Comparison of ENCODE assay signal across 8 cellular contexts in the genomic region with DNA sequence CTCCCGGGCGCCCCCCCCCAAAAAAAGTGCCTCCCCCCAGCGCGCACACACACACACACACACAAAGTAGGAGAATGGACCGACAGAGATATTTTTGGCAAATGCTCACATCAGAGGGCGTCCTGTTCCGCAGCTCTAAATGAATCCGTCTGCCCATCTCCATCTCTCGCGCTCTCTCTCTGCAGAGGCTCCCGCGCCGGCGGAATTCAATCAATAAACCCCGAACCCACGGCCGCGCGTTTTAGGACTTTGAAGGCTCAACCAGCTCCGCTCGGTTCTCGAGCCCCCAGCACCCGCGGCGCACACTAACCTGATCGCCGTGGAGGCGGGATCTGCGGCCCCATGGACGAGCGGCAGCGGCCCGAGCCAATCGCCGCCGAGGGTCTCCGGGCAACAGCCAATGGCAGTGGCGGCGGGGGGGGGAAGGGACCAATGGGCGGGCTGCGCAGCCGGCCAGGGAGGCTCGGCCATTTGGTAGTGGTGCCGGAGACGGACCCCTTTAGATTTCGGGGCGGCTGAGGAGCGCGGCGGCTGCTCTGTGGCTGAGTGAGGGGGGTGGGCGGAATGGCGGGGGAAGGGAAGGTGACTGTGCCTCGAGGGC. TPM values are rescaled to one million over a fixed set of nuclear protein-coding genes. Genes with fewer than 3 reads are reported as not detected.
DNase-seq lines count a peak whose midpoint lies in the region; ATAC-seq and TF ChIP-seq lines count a peak whose summit lies in the region.

A gene (minus strand): TSS at position 307 of the 601 bp plus-strand sequence. CDS start 144 bp downstream, at position 163.

- H3K9me3 Mint-ChIP-seq in T-helper 1 cell treated with Interleukin-12 subunit alpha and Interleukin-12 subunit beta and Interleukin-4 antibody, amounts not matched to agents 30 μg/mL and 1 μg/mL, for 36 hours, result no peaks in the 10 kb centered on the region

- H3K27me3 ChIP-seq in psoas muscle (ENCODE audit: insufficient read depth in 3 of 3, low read length in 2 of 3), result no peaks in the 10 kb centered on the region

- H3K27ac ChIP-seq in psoas muscle, result peak within 1 kb of the TSS; percentile 99
- peak within 1 kb of the TSS; percentile 83 for H3K27ac ChIP-seq in urinary bladder (ENCODE audit: low read depth)

- peak within 1 kb of the TSS; percentile 100 for H3K27ac Mint-ChIP-seq in T-helper 1 cell treated with Interleukin-12 subunit alpha and Interleukin-12 subunit beta and Interleukin-4 antibody, amounts not matched to agents 30 μg/mL and 1 μg/mL, for 36 hours

- no peak for TF ChIP-seq CTCF in GM12865 (IDR thresholded peaks at IDR 0.05; ENCODE audit: insufficient read depth, low read depth, low read length, missing control alignments)
- TF ChIP-seq CTCF in psoas muscle (IDR thresholded peaks at IDR 0.05), result no peak

- H3K4me1 ChIP-seq in psoas muscle (peaks cover 17% of the 10 kb centered on the region), urinary bladder (ENCODE audit: insufficient read depth) (no peaks in the 10 kb centered on the region)

- no peaks in the 10 kb centered on the region for H3K27me3 Mint-ChIP-seq in T-helper 1 cell treated with Interleukin-12 subunit alpha and Interleukin-12 subunit beta and Interleukin-4 antibody, amounts not matched to agents 30 μg/mL and 1 μg/mL, for 36 hours (ENCODE audit: low read depth)

- H3K36me3 ChIP-seq in psoas muscle (ENCODE audit: insufficient read depth in 1 of 2, low read depth in 1 of 2) (no peaks in the 10 kb centered on the region), urinary bladder (ENCODE audit: insufficient read depth) (no peaks in the 10 kb centered on the region)

- WGBS in psoas muscle, 3 donors, result 0 to 1% (median 1%) methylated on average over 31 to 53 of the region's 53 CpGs
- under 1% methylated on average over 53 of the region's 53 CpGs for WGBS in urinary bladder

- peak within 1 kb of the TSS; percentile 90 for H3K4me3 ChIP-seq in GM12865 (ENCODE audit: low read depth, low read length)
- peak within 1 kb of the TSS; percentile 86 for H3K4me3 ChIP-seq in psoas muscle
- H3K4me3 ChIP-seq in urinary bladder (ENCODE audit: low read depth, low read length), result peak within 1 kb of the TSS; percentile 94

- peaks cover 20% of the 10 kb centered on the region for H3K36me3 Mint-ChIP-seq in T-helper 1 cell treated with Interleukin-12 subunit alpha and Interleukin-12 subunit beta and Interleukin-4 antibody, amounts not matched to agents 30 μg/mL and 1 μg/mL, for 36 hours (ENCODE audit: low read depth)

- peak within 1 kb of the TSS; percentile 99 for H3K4me3 Mint-ChIP-seq in T-helper 1 cell treated with Interleukin-12 subunit alpha and Interleukin-12 subunit beta and Interleukin-4 antibody, amounts not matched to agents 30 μg/mL and 1 μg/mL, for 36 hours

- intact Hi-C loops in left cardiac atrium (cut with DNase I) (loop anchor here in 1 of 2 donors (5.0 kb wide), 1 partner anchor 263 kb away; no protein-coding TSS in a partner anchor), psoas muscle (cut with DNase I) (loop anchor here (2.0 to 10.0 kb wide), 4 partner anchors 26 to 544 kb away; a partner anchor contains a TSS)

- DNase-seq in GM12865 (ENCODE audit: low read depth) (peak; percentile 98), NCI-H146 treated with DMSO at 0.1 percent for 48 hours (lab: John Stamatoyannopoulos, UW; ENCODE audit: unreplicated experiment) (peak; percentile 77), amniotic stem cell (lab: John Stamatoyannopoulos, UW) (peak; percentile 88), left cardiac atrium (peak; percentile 98), psoas muscle (peak; percentile 98 to 99)

- peak; percentile 64 for ATAC-seq in HG02763 (IDR thresholded peaks at IDR 0.05; ENCODE audit: unreplicated experiment)
- ATAC-seq in left cardiac atrium, result peak; percentile 84 to 87
- ATAC-seq in psoas muscle, result peak; percentile 77 to 84 (median 82)

- H3K4me1 Mint-ChIP-seq in T-helper 1 cell treated with Interleukin-12 subunit alpha and Interleukin-12 subunit beta and Interleukin-4 antibody, amounts not matched to agents 30 μg/mL and 1 μg/mL, for 36 hours (ENCODE audit: low read depth), result peaks cover 23% of the 10 kb centered on the region

- no peaks in the 10 kb centered on the region for H3K9me3 ChIP-seq in psoas muscle

RNA-seq across cellular contexts. Expression of the gene that starts here (rescaled TPM):
- total RNA-seq in left cardiac atrium, result 100 to 1,000 TPM; 106 to 118 TPM
- total RNA-seq in psoas muscle, result 10 to 100 TPM; 56.7 to 89.2 (median 83.3) TPM
- 10 to 100 TPM; 79.4 to 98.2 (median 89.6) TPM for polyA plus RNA-seq in psoas muscle
- 56.3 TPM for total RNA-seq in urinary bladder
- polyA plus RNA-seq in urinary bladder, result 80.1 TPM

Comparison
In these comparisons a context has a peak if more than half of its experiments do, and no peak if none do; other contexts are left out.
1. Peak in every context shown above with its lines: DNase-seq, ATAC-seq, H3K4me3 ChIP-seq and H3K27ac ChIP-seq.